Comparison of ENCODE assay signal across 1 cellular context in genomic region chr6:43053545-43054205, GRCh38.
A peak's percentile ranks its signal among the peaks of the same experiment; 100 is the strongest.
TF ChIP-seq lines count a peak whose summit lies in the region.

TSS of gene CUL7 (minus strand) at chr6:43053851. CDS start at chr6:43052788, 1,063 bp downstream.

TF ChIP-seq in HepG2, 621 proteins besides CTCF, POLR2A, EP300 and RAD21 (continued from another document and continues in another):
- no peak for TF ChIP-seq ZBTB40 (IDR thresholded peaks at IDR 0.05)
- TF ChIP-seq ZBTB40 (CRISPR knock-in tag; IDR thresholded peaks at IDR 0.05) = no peak; the same call in none of the 2 replicates
- no peak; the same call in 1 of the 2 replicates for TF ChIP-seq ZNF503 (CRISPR knock-in tag; IDR thresholded peaks at IDR 0.05)
- peak; percentile 95 for TF ChIP-seq ZNF34 (CRISPR knock-in tag; IDR thresholded peaks at IDR 0.05; ENCODE audit: borderline replicate concordance)
- TF ChIP-seq NRL (CRISPR knock-in tag; IDR thresholded peaks at IDR 0.05; ENCODE audit: borderline replicate concordance) = peak; percentile 96; the same call in 1 of the 2 replicates
- peak; percentile 86 for TF ChIP-seq THAP7 (CRISPR knock-in tag; IDR thresholded peaks at IDR 0.05)
- peak; percentile 38; the same call in 1 of the 2 replicates for TF ChIP-seq PAX8 (CRISPR knock-in tag; IDR thresholded peaks at IDR 0.05; ENCODE audit: borderline replicate concordance)
- peak; percentile 69; the same call in 1 of the 2 replicates for TF ChIP-seq FIP1L1 (IDR thresholded peaks at IDR 0.05; ENCODE audit: borderline replicate concordance, insufficient read depth, low read depth, low read length)
- TF ChIP-seq KLF15 (CRISPR knock-in tag; IDR thresholded peaks at IDR 0.05; ENCODE audit: borderline replicate concordance) = no peak; the same call in 1 of the 2 replicates
- TF ChIP-seq JDP2 (CRISPR knock-in tag; IDR thresholded peaks at IDR 0.05; ENCODE audit: borderline replicate concordance) = no peak
- no peak for TF ChIP-seq ZNF282 (IDR thresholded peaks at IDR 0.05; ENCODE audit: partially characterized antibody)
- TF ChIP-seq ZNF879 (CRISPR knock-in tag; IDR thresholded peaks at IDR 0.05) = peak; percentile 63; the same call in 1 of the 2 replicates
- no peak for TF ChIP-seq PRDM15 (CRISPR knock-in tag; IDR thresholded peaks at IDR 0.05)
- TF ChIP-seq TRAFD1 (CRISPR knock-in tag; IDR thresholded peaks at IDR 0.05; ENCODE audit: borderline replicate concordance) = no peak
- TF ChIP-seq MTF1 (CRISPR knock-in tag; IDR thresholded peaks at IDR 0.05) = no peak
- no peak for TF ChIP-seq ZNF773 (CRISPR knock-in tag; IDR thresholded peaks at IDR 0.05; ENCODE audit: borderline replicate concordance)
- peak; percentile 72; the same call in 1 of the 2 replicates for TF ChIP-seq EED (CRISPR knock-in tag; IDR thresholded peaks at IDR 0.05)
- no peak for TF ChIP-seq ZMYM2 (CRISPR knock-in tag; IDR thresholded peaks at IDR 0.05)
- peak; percentile 87; the same call in 1 of the 2 replicates for TF ChIP-seq SMAD1 (CRISPR knock-in tag; IDR thresholded peaks at IDR 0.05; ENCODE audit: borderline replicate concordance, low read depth)
- TF ChIP-seq SOX13 (IDR thresholded peaks at IDR 0.05) = no peak; the same call in 1 of the 2 replicates
- peak in 1 of 2 experiments; percentile 70; a peak in 3 of 4 replicates for TF ChIP-seq SOX13 (CRISPR knock-in tag; conservative IDR thresholded peaks at IDR 0.05 in 1 of 2, IDR thresholded peaks at IDR 0.05 in 1 of 2)
- TF ChIP-seq TCF7L2 (IDR thresholded peaks at IDR 0.05; ENCODE audit: low read depth, low read length) = no peak
- peak; percentile 68 for TF ChIP-seq MIXL1 (CRISPR knock-in tag; IDR thresholded peaks at IDR 0.05)
- TF ChIP-seq ZNF432 (CRISPR knock-in tag; IDR thresholded peaks at IDR 0.05; ENCODE audit: borderline replicate concordance) = no peak
- peak; percentile 39; the same call in 1 of the 2 replicates for TF ChIP-seq PITX1 (CRISPR knock-in tag; IDR thresholded peaks at IDR 0.05)
- no peak for TF ChIP-seq HNRNPUL1 (IDR thresholded peaks at IDR 0.05; ENCODE audit: low read depth, low read length)
- peak; percentile 97 for TF ChIP-seq MXD4 (CRISPR knock-in tag; IDR thresholded peaks at IDR 0.05)
- TF ChIP-seq ZNF24 (IDR thresholded peaks at IDR 0.05) = peak; percentile 59; the same call in 1 of the 2 replicates
- TF ChIP-seq MLLT10 (CRISPR knock-in tag; IDR thresholded peaks at IDR 0.05) = no peak
- 0 out of 2 replicates have a peak, but pooled peaks have one; percentile 10 for TF ChIP-seq ZBTB1 (CRISPR knock-in tag; IDR thresholded peaks at IDR 0.05; ENCODE audit: borderline replicate concordance)
- no peak for TF ChIP-seq ZIK1 (CRISPR knock-in tag; IDR thresholded peaks at IDR 0.05; ENCODE audit: borderline replicate concordance, low read depth)
- TF ChIP-seq RBAK (CRISPR knock-in tag; IDR thresholded peaks at IDR 0.05) = no peak
- peak; percentile 95 for TF ChIP-seq ZFY (CRISPR knock-in tag; IDR thresholded peaks at IDR 0.05)
- peak; percentile 84 for TF ChIP-seq ZHX2 (IDR thresholded peaks at IDR 0.05; ENCODE audit: low read depth)
- TF ChIP-seq ZHX2 (CRISPR knock-in tag; IDR thresholded peaks at IDR 0.05; ENCODE audit: borderline replicate concordance) = no peak
- peak; percentile 97 for TF ChIP-seq FOXC1 (CRISPR knock-in tag; IDR thresholded peaks at IDR 0.05; ENCODE audit: borderline replicate concordance)
- no peak for TF ChIP-seq ZNF562 (CRISPR knock-in tag; IDR thresholded peaks at IDR 0.05; ENCODE audit: borderline replicate concordance)
